Comparison of ENCODE assay signal across 10 cellular contexts in the genomic region with DNA sequence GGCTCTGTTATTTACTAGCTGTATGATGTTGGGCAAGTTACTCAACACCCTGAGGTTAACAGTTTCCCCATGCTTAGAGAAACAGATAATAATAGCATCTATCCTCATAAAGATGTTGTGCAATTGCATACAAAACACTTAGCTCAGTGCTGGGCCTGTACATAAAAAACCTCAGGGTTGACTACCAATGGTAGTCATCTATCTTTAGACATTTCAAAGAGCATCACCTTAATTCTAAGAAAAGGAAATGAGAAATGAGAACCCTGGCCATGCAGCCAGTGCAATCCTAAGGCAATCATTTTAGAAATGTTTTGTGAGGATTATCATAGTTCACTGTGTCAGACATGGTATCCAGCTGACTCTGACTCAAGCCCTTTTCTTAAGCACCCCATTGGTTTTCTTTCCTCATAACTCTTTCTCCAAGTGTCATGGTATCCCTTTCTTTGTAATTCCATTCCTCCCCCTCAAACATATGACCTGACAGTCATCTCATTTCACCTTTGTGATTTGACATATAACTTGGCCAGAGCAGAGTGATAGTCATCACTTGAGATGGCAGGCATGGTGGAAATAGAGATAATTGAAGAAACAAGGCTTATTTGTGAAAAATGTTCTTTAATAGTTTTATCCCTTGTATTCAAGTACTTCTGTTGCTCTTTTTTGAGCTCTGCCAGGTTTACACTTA. TPM values are rescaled to one million over a fixed set of nuclear protein-coding genes. Genes with fewer than 3 reads are reported as not detected.
DNase-seq lines count a peak whose midpoint lies in the region; ATAC-seq and TF ChIP-seq lines count a peak whose summit lies in the region.
"Had no signal": no experiment of that assay in that cellular context is flagged by ENCODE, and none has a peak within 500 bp of the region (broad histone marks: within the 10 kb centered on the region; RNA-seq: fewer than 3 reads in every experiment).

No MANE protein-coding gene starts in this region.

- H3K9me3 Mint-ChIP-seq in activated T-cell treated with anti-CD3 and anti-CD28 coated beads, Interleukin-2, amount 50 U/mL, for 72 hours = peaks cover 0 to 1% of the 10 kb centered on the region in 2 donors

- H3K4me3 Mint-ChIP-seq in activated T-cell treated with anti-CD3 and anti-CD28 coated beads, Interleukin-2, amount 50 U/mL, for 72 hours = no peak overlapping the region

- no peaks in the 10 kb centered on the region for H3K36me3 Mint-ChIP-seq in activated T-cell treated with anti-CD3 and anti-CD28 coated beads, Interleukin-2, amount 50 U/mL, for 72 hours (ENCODE audit: insufficient read depth in 2 of 2)

- H3K4me1 Mint-ChIP-seq in activated T-cell treated with anti-CD3 and anti-CD28 coated beads, Interleukin-2, amount 50 U/mL, for 72 hours (ENCODE audit: low read depth) = no peaks in the 10 kb centered on the region

- H3K27me3 ChIP-seq in right cardiac atrium (ENCODE audit: control insufficient read depth, insufficient read depth) (no peaks in the 10 kb centered on the region), transverse colon (no peaks in the 10 kb centered on the region)
- H3K27me3 ChIP-seq: SJSA1 had no signal

- peak overlapping the region; percentile 14 for H3K27ac Mint-ChIP-seq in activated T-cell treated with anti-CD3 and anti-CD28 coated beads, Interleukin-2, amount 50 U/mL, for 72 hours

- in situ Hi-C loops in transverse colon (cut with MboI; ENCODE audit: low pct_ligation_motif_present in 1 of 4, low pct_unique_long_range_greater_than_20kb in 1 of 4, low sequenced_read_pairs in 3 of 4) = no loop called here

- H3K4me1 ChIP-seq in right cardiac atrium (ENCODE audit: control insufficient read depth, insufficient read depth, low read length) (no peaks in the 10 kb centered on the region), transverse colon (no peaks in the 10 kb centered on the region)

- H3K4me3 ChIP-seq in right cardiac atrium (ENCODE audit: low read length) (no peak overlapping the region), transverse colon (no peak overlapping the region)
- H3K4me3 ChIP-seq: SJSA1 had no signal

- intact Hi-C loops in right cardiac atrium (cut with DNase I) = no loop called here
- intact Hi-C loops in transverse colon (cut with DNase I; ENCODE audit: low total_unique reads) = no loop called here

- H3K9me3 ChIP-seq in right cardiac atrium (ENCODE audit: control insufficient read depth, low read length) (no peaks in the 10 kb centered on the region), transverse colon (no peaks in the 10 kb centered on the region)
- H3K9me3 ChIP-seq: SJSA1 had no signal

- peak; percentile 89 to 92 for ATAC-seq in activated T-cell treated with anti-CD3 and anti-CD28 coated beads, Interleukin-2, amount 50 U/mL, for 72 hours (replicated peaks in 1 of 2)
- peak; percentile 64 to 88 for ATAC-seq in right cardiac atrium

- TF ChIP-seq EP300 in transverse colon (IDR thresholded peaks at IDR 0.05; ENCODE audit: low read depth) = no peak

- no peak for TF ChIP-seq POLR2A in transverse colon (IDR thresholded peaks at IDR 0.05)

- peak; percentile 4 to 7 for DNase-seq in activated T-cell treated with anti-CD3 and anti-CD28 coated beads, Interleukin-2, amount 50 U/mL, for 72 hours
- no peak for DNase-seq in activated T-cell treated with anti-CD3 and anti-CD28 coated beads, Interleukin-2, amount 50 U/mL, for 1 hour
- DNase-seq in SKM-1 (lab: John Stamatoyannopoulos, UW; ENCODE audit: unreplicated experiment) = peak; percentile 69
- no peak for DNase-seq in right cardiac atrium
- DNase-seq in transverse colon = no peak
- DNase-seq in T-helper 9 cell = no peak
- no peak for DNase-seq in germinal center (ENCODE audit: low spot score)
- no peak for DNase-seq in NCI-H187 (lab: John Stamatoyannopoulos, UW)

- H3K27ac ChIP-seq in right cardiac atrium (ENCODE audit: low read length) (no peak overlapping the region), transverse colon (peak overlapping the region in 3 of 4 donors; percentile 1 to 35 (median 24))
- H3K27ac ChIP-seq: C4-2B, SJSA1 had no signal

- peaks cover 7% of the 10 kb centered on the region for H3K27me3 Mint-ChIP-seq in activated T-cell treated with anti-CD3 and anti-CD28 coated beads, Interleukin-2, amount 50 U/mL, for 72 hours (ENCODE audit: low read depth)

- TF ChIP-seq CTCF in transverse colon (IDR thresholded peaks at IDR 0.05) = no peak

- no peaks in the 10 kb centered on the region for H3K36me3 ChIP-seq in transverse colon
- H3K36me3 ChIP-seq: SJSA1 had no signal

RNA-seq across cellular contexts. Expression of a gene that starts 29.5 kb away (rescaled TPM):
- total RNA-seq in activated T-cell treated with anti-CD3 and anti-CD28 coated beads, Interleukin-2, amount 50 U/mL, for 72 hours = 10 to 100 TPM; 75.0 to 75.6 TPM
- total RNA-seq in right cardiac atrium = 10 to 100 TPM; 26.7 to 33.1 (median 31.7) TPM
- 5.5 TPM for polyA plus RNA-seq in right cardiac atrium
- total RNA-seq in transverse colon = 100 to 1,000 TPM in 1 of 4 donors, 10 to 100 TPM in 3; 15.5 to 241 (median 29.4) TPM

Comparison
In these comparisons a context has a peak if more than half of its experiments do, and no peak if none do; other contexts are left out.
1. DNase-seq: peak in activated T-cell treated with anti-CD3 and anti-CD28 coated beads, Interleukin-2, amount 50 U/mL, for 72 hours (2 of 2) and SKM-1 (single experiment); none in activated T-cell treated with anti-CD3 and anti-CD28 coated beads, Interleukin-2, amount 50 U/mL, for 1 hour (single experiment), right cardiac atrium (0 of 3), transverse colon (single experiment), T-helper 9 cell (single experiment), germinal center (single experiment) and NCI-H187 (0 of 2).